Comparison of ENCODE assay signal across 8 cellular contexts in genomic region chr17:36485805-36486203, GRCh38. TPM values are rescaled to one million over a fixed set of nuclear protein-coding genes. Genes with fewer than 3 reads are reported as not detected.
DNase-seq lines count a peak whose midpoint lies in the region; ATAC-seq and TF ChIP-seq lines count a peak whose summit lies in the region.

No MANE protein-coding gene starts in this region.

- TF ChIP-seq CTCF in endodermal cell (conservative IDR thresholded peaks at IDR 0.05) (no peak), progenitor cell of endocrine pancreas (IDR thresholded peaks at IDR 0.05; ENCODE audit: unreplicated experiment) (no peak)

- peaks cover 27% of the 10 kb centered on the region for H3K27me3 ChIP-seq in endodermal cell (ENCODE audit: control insufficient read depth, insufficient read depth, low read length, poor library complexity, severe bottlenecking)

- H3K27me3 Mint-ChIP-seq in endodermal cell (ENCODE audit: insufficient read depth): peaks cover 38% of the 10 kb centered on the region
- H3K27me3 Mint-ChIP-seq in progenitor cell of endocrine pancreas: peaks cover 24% of the 10 kb centered on the region

- H3K4me3 ChIP-seq in endodermal cell (ENCODE audit: low read length): peak overlapping the region; percentile 94

- H3K9me3 Mint-ChIP-seq in endodermal cell: no peaks in the 10 kb centered on the region
- peaks cover 5% of the 10 kb centered on the region for H3K9me3 Mint-ChIP-seq in progenitor cell of endocrine pancreas (ENCODE audit: low read depth)

- H3K4me1 Mint-ChIP-seq in endodermal cell (peaks cover 9% of the 10 kb centered on the region), progenitor cell of endocrine pancreas (ENCODE audit: low read depth) (peaks cover 9% of the 10 kb centered on the region)

- peak overlapping the region; percentile 98 for H3K27ac Mint-ChIP-seq in endodermal cell
- no peak overlapping the region for H3K27ac Mint-ChIP-seq in progenitor cell of endocrine pancreas

- H3K27ac ChIP-seq in endodermal cell (ENCODE audit: low read depth, low read length): no peak overlapping the region

- 21 to 32% methylated on average over 5 to 10 of the region's 10 CpGs for WGBS in endodermal cell (ENCODE audit: insufficient coverage in 1 of 2, insufficient read length in 1 of 2), 2 experiments

- DNase-seq in NCI-H146 (lab: John Stamatoyannopoulos, UW) (peak; percentile 68), endodermal cell (peak; percentile 78), progenitor cell of endocrine pancreas (ENCODE audit: low spot score, unreplicated experiment) (no peak), SW480 (ENCODE audit: low spot score) (no peak), NCI-H226 (no peak), NCI-H2029 (lab: John Stamatoyannopoulos, UW) (no peak), SW 1271 (lab: John Stamatoyannopoulos, UW) (no peak)

- H3K36me3 Mint-ChIP-seq in endodermal cell (ENCODE audit: low read depth) (peaks cover 19% of the 10 kb centered on the region), progenitor cell of endocrine pancreas (ENCODE audit: insufficient read depth) (peaks cover 15% of the 10 kb centered on the region)

- no peaks in the 10 kb centered on the region for H3K9me3 ChIP-seq in endodermal cell (ENCODE audit: control insufficient read depth, low read length)

- peaks cover 4% of the 10 kb centered on the region for H3K4me1 ChIP-seq in endodermal cell (ENCODE audit: control insufficient read depth, insufficient read depth, low read length)

- H3K4me3 Mint-ChIP-seq in endodermal cell: peak overlapping the region; percentile 94
- peak overlapping the region; percentile 99 for H3K4me3 Mint-ChIP-seq in progenitor cell of endocrine pancreas (ENCODE audit: low read depth)

- ATAC-seq in GM18867 (IDR thresholded peaks at IDR 0.05; ENCODE audit: unreplicated experiment): peak; percentile 5

- no peak overlapping the region for H3K9ac ChIP-seq in endodermal cell (ENCODE audit: extremely low read depth, low read length, poor library complexity, severe bottlenecking)

- H3K36me3 ChIP-seq in endodermal cell (ENCODE audit: control insufficient read depth, insufficient read depth, low read length): peaks cover 18% of the 10 kb centered on the region

RNA-seq across cellular contexts. Expression of gene ZNHIT3, which starts 0.7 kb away (rescaled TPM):
- total RNA-seq in endodermal cell (10 to 100 TPM; 59.6 to 67.3 TPM), progenitor cell of endocrine pancreas (43.9 and 49.1 TPM in 2 replicates)
- 64.3 TPM for polyA plus RNA-seq in endodermal cell (2013, experiment 1 of 2)
- polyA plus RNA-seq in endodermal cell (2013, experiment 2 of 2): 67.4 TPM

RNA-seq across cellular contexts. Expression of gene MYO19, which starts 48.9 kb away (rescaled TPM):
- total RNA-seq in endodermal cell: 100 to 1,000 TPM; 133 to 154 TPM
- polyA plus RNA-seq in endodermal cell (2013, experiment 1 of 2): 63.3 TPM
- 51.5 TPM for polyA plus RNA-seq in endodermal cell (2013, experiment 2 of 2)
- 77.7 and 82.2 TPM in 2 replicates for total RNA-seq in progenitor cell of endocrine pancreas

RNA-seq across cellular contexts. Expression of gene PIGW, which starts 49.0 kb away (rescaled TPM):
- total RNA-seq in endodermal cell (10 to 100 TPM; 10.8 to 16.6 TPM), progenitor cell of endocrine pancreas (7.3 and 8.7 TPM in 2 replicates)
- polyA plus RNA-seq in endodermal cell (2013, experiment 1 of 2): 7.1 TPM
- polyA plus RNA-seq in endodermal cell (2013, experiment 2 of 2): 7.6 TPM

RNA-seq across cellular contexts. Expression of gene GGNBP2, which starts 58.9 kb away (rescaled TPM):
- total RNA-seq in endodermal cell (10 to 100 TPM; 56.8 to 61.6 TPM), progenitor cell of endocrine pancreas (74.2 and 75.3 TPM in 2 replicates)
- 61.1 TPM for polyA plus RNA-seq in endodermal cell (2013, experiment 1 of 2)
- polyA plus RNA-seq in endodermal cell (2013, experiment 2 of 2): 57.6 TPM

Comparison
In these comparisons a context has a peak if more than half of its experiments do, and no peak if none do; other contexts are left out.
1. DNase-seq: peak in NCI-H146 (single experiment) and endodermal cell (single experiment); none in progenitor cell of endocrine pancreas (single experiment), SW480 (single experiment), NCI-H226 (single experiment), NCI-H2029 (single experiment) and SW 1271 (0 of 2).